1 cellular context compared by ENCODE assay signal in genomic region chr16:12289175-12290063, GRCh38.
TF ChIP-seq lines count a peak whose summit lies in the region.

No MANE protein-coding gene starts in this region.

TF ChIP-seq in HepG2, 621 proteins besides CTCF, POLR2A, EP300 and RAD21 (continued from another document and continues in another):
- no peak for TF ChIP-seq RNF219 (CRISPR knock-in tag; IDR thresholded peaks at IDR 0.05)
- TF ChIP-seq KAT7 (CRISPR knock-in tag; IDR thresholded peaks at IDR 0.05; ENCODE audit: borderline replicate concordance), result 0 out of 2 replicates have a peak, but pooled peaks have one; percentile 56
- peak; percentile 64; the same call in 1 of the 2 replicates for TF ChIP-seq HNF1B (CRISPR knock-in tag; IDR thresholded peaks at IDR 0.05)
- TF ChIP-seq SOX13 (IDR thresholded peaks at IDR 0.05), result no peak
- peak; percentile 38 to 65; a peak in 2 of 4 replicates for TF ChIP-seq SOX13 (CRISPR knock-in tag; conservative IDR thresholded peaks at IDR 0.05 in 1 of 2, IDR thresholded peaks at IDR 0.05 in 1 of 2)
- TF ChIP-seq SMC3 (IDR thresholded peaks at IDR 0.05; ENCODE audit: low read length), result peak; percentile 31
- peak; percentile 65; the same call in 1 of the 2 replicates for TF ChIP-seq ETV6 (CRISPR knock-in tag; conservative IDR thresholded peaks at IDR 0.05)
- TF ChIP-seq REPIN1 (CRISPR knock-in tag; IDR thresholded peaks at IDR 0.05; ENCODE audit: borderline replicate concordance, low read depth), result peak; percentile 48; the same call in 1 of the 2 replicates
- TF ChIP-seq HOXA9 (CRISPR knock-in tag; IDR thresholded peaks at IDR 0.05; ENCODE audit: borderline replicate concordance), result no peak
- TF ChIP-seq ZNF781 (CRISPR knock-in tag; IDR thresholded peaks at IDR 0.05; ENCODE audit: borderline replicate concordance, not compliant biosample characterization), result peak; percentile 30
- TF ChIP-seq ZNF790 (CRISPR knock-in tag; IDR thresholded peaks at IDR 0.05; ENCODE audit: borderline replicate concordance), result no peak
- TF ChIP-seq CCAR2 (optimal IDR thresholded peaks at IDR 0.05; ENCODE audit: low read depth, low read length), result peak; percentile 16
- no peak for TF ChIP-seq HBP1 (CRISPR knock-in tag; IDR thresholded peaks at IDR 0.05; ENCODE audit: low read depth)
- no peak for TF ChIP-seq U2AF1 (optimal IDR thresholded peaks at IDR 0.05; ENCODE audit: low read depth, low read length)
- peak; percentile 60; the same call in 1 of the 2 replicates for TF ChIP-seq SNAPC4 (CRISPR knock-in tag; IDR thresholded peaks at IDR 0.05)
- peak; percentile 83; the same call in 1 of the 2 replicates for TF ChIP-seq ZNF546 (CRISPR knock-in tag; conservative IDR thresholded peaks at IDR 0.05)
- no peak for TF ChIP-seq DZIP1 (CRISPR knock-in tag; IDR thresholded peaks at IDR 0.05)
- no peak for TF ChIP-seq DR1 (CRISPR knock-in tag; IDR thresholded peaks at IDR 0.05)
- no peak; the same call in 1 of the 2 replicates for TF ChIP-seq ZNF44 (CRISPR knock-in tag; IDR thresholded peaks at IDR 0.05)
- TF ChIP-seq ZNF503 (CRISPR knock-in tag; IDR thresholded peaks at IDR 0.05), result no peak
- TF ChIP-seq AFF4 (CRISPR knock-in tag; IDR thresholded peaks at IDR 0.05), result no peak
- TF ChIP-seq ZNF883 (CRISPR knock-in tag; IDR thresholded peaks at IDR 0.05; ENCODE audit: not compliant biosample characterization), result no peak
- TF ChIP-seq ZNF740 (CRISPR knock-in tag; IDR thresholded peaks at IDR 0.05), result no peak; the same call in 1 of the 2 replicates
- TF ChIP-seq CHD2 (IDR thresholded peaks at IDR 0.05; ENCODE audit: low read depth, low read length), result no peak
- no peak for TF ChIP-seq AKNA (CRISPR knock-in tag; IDR thresholded peaks at IDR 0.05; ENCODE audit: borderline replicate concordance)
